Comparison of ENCODE assay signal across 22 cellular contexts in genomic region chr1:214571281-214571680, GRCh38.
"Had no signal": no experiment of that assay in that cellular context is flagged by ENCODE, and none has a peak within 500 bp of the region (broad histone marks: within the 10 kb centered on the region; RNA-seq: fewer than 3 reads in every experiment).

No MANE protein-coding gene starts in this region.

- H3K36me3 ChIP-seq: right lobe of liver, stomach, suprapubic skin, tibial nerve, WERI-Rb-1 had no signal

- H3K27me3 ChIP-seq: body of pancreas, hepatocyte, right lobe of liver, stomach, suprapubic skin, tibial nerve had no signal

- H3K79me2 ChIP-seq: hepatocyte had no signal

- H3K9me3 ChIP-seq: right lobe of liver, suprapubic skin had no signal

- H3K36me3 Mint-ChIP-seq: stimulated activated effector memory CD8-positive, alpha-beta T cell treated with anti-CD3 and anti-CD28 coated beads, Interleukin-12 subunit alpha, Interleukin-12 subunit beta, amount 100 ng/mL, for 72 hours had no signal

- H3K27ac Mint-ChIP-seq: activated naive CD4-positive, alpha-beta T cell treated with anti-CD3 and anti-CD28 coated beads, Interleukin-2, amount 50 U/mL, for 24 hours; immature natural killer cell; stimulated activated effector memory CD8-positive, alpha-beta T cell treated with anti-CD3 and anti-CD28 coated beads, Interleukin-12 subunit alpha, Interleukin-12 subunit beta, amount 100 ng/mL, for 72 hours had no signal

- H2AFZ ChIP-seq: hepatocyte had no signal

- H3K4me1 Mint-ChIP-seq: activated naive CD4-positive, alpha-beta T cell treated with anti-CD3 and anti-CD28 coated beads, Interleukin-2, amount 50 U/mL, for 24 hours; immature natural killer cell; stimulated activated effector memory CD8-positive, alpha-beta T cell treated with anti-CD3 and anti-CD28 coated beads, Interleukin-12 subunit alpha, Interleukin-12 subunit beta, amount 100 ng/mL, for 72 hours had no signal

- H3K4me2 ChIP-seq: hepatocyte had no signal

- H3K4me1 ChIP-seq: right lobe of liver, tibial nerve had no signal

- DNase-seq: activated CD4-positive, alpha-beta T cell treated with anti-CD3 and anti-CD28 coated beads, Interleukin-2, amount 50 U/mL, for 1 hour; activated CD4-positive, CD25-positive, alpha-beta regulatory T cell treated with anti-CD3 and anti-CD28 coated beads, Interleukin-2, amount 50 U/mL, for 72 hours; activated gamma-delta T cell treated with Interleukin-2 at 50 U/mL for 16 hours; activated T-cell treated with anti-CD3 and anti-CD28 coated beads, Interleukin-2, amount 50 U/mL, for 1 hour; anterior cingulate cortex; body of pancreas; erythroblast; foreskin fibroblast; immature natural killer cell; left ventricle myocardium superior; mucosa of descending colon; nucleus accumbens; right lobe of liver; stimulated activated CD4-positive, alpha-beta T cell treated with anti-CD3 and anti-CD28 coated beads, Interleukin-1b, Interleukin-23, amount 100 ng/mL, for 48 hours; stomach; WERI-Rb-1 had no signal

- H3K4me3 ChIP-seq: body of pancreas, hepatocyte, mucosa of descending colon, right lobe of liver, skin epidermis, stomach, suprapubic skin, tibial nerve had no signal

- H3K27ac ChIP-seq: body of pancreas, hepatocyte, right lobe of liver, stomach, tibial nerve, WERI-Rb-1 had no signal

- ATAC-seq: body of pancreas; left ventricle myocardium superior; right lobe of liver; stimulated activated effector memory CD8-positive, alpha-beta T cell treated with anti-CD3 and anti-CD28 coated beads, Interleukin-12 subunit alpha, Interleukin-12 subunit beta, amount 100 ng/mL, for 72 hours had no signal

- H3K4me3 Mint-ChIP-seq: activated naive CD4-positive, alpha-beta T cell treated with anti-CD3 and anti-CD28 coated beads, Interleukin-2, amount 50 U/mL, for 24 hours; immature natural killer cell; stimulated activated effector memory CD8-positive, alpha-beta T cell treated with anti-CD3 and anti-CD28 coated beads, Interleukin-12 subunit alpha, Interleukin-12 subunit beta, amount 100 ng/mL, for 72 hours had no signal
